Comparison of ENCODE assay signal across 20 cellular contexts in genomic region chr21:45383615-45384201, GRCh38. TPM values are rescaled to one million over a fixed set of nuclear protein-coding genes. Genes with fewer than 3 reads are reported as not detected.
DNase-seq lines count a peak whose midpoint lies in the region; ATAC-seq and TF ChIP-seq lines count a peak whose summit lies in the region.
"Had no signal": no experiment of that assay in that cellular context is flagged by ENCODE, and none has a peak within 500 bp of the region (broad histone marks: within the 10 kb centered on the region; RNA-seq: fewer than 3 reads in every experiment).

No MANE protein-coding gene starts in this region.

- H2AFZ ChIP-seq in IMR-90 (replicated peaks; ENCODE audit: low read length, poor library complexity) (no peak overlapping the region), neural progenitor cell (replicated peaks) (peak overlapping the region; percentile 72)

- H3F3A ChIP-seq in neural progenitor cell (ENCODE audit: low read depth), result peaks cover 17% of the 10 kb centered on the region

- no peak for TF ChIP-seq RAD21 in IMR-90 (IDR thresholded peaks at IDR 0.05; ENCODE audit: low read length)

- H2BK5ac ChIP-seq in IMR-90 (ENCODE audit: low read depth, low read length, poor library complexity, severe bottlenecking), result no peak overlapping the region

- in situ Hi-C loops in IMR-90 (cut with MboI; ENCODE audit: low sequenced_read_pairs), result loop anchor here (10.0 kb wide), 1 partner anchor 59 kb away; no protein-coding TSS in a partner anchor

- no peak for TF ChIP-seq POLR2A in IMR-90 (IDR thresholded peaks at IDR 0.05; ENCODE audit: low read depth, low read length)
- no peak for TF ChIP-seq POLR2A in esophagus squamous epithelium (IDR thresholded peaks at IDR 0.05)

- H3K27ac Mint-ChIP-seq in neural progenitor cell, result no peak overlapping the region
- H3K27ac Mint-ChIP-seq: activated naive CD8-positive, alpha-beta T cell; CD4-positive, alpha-beta T cell; effector memory CD8-positive, alpha-beta T cell had no signal

- H4K20me1 ChIP-seq in BLaER1, result no peaks in the 10 kb centered on the region
- H4K20me1 ChIP-seq in IMR-90 (ENCODE audit: insufficient read depth, low read length), result no peaks in the 10 kb centered on the region
- H4K20me1 ChIP-seq in neural progenitor cell (ENCODE audit: low read depth), result peaks cover under 1% of the 10 kb centered on the region

- H3K27ac ChIP-seq in BLaER1, result no peak overlapping the region
- H3K27ac ChIP-seq in IMR-90 (ENCODE audit: insufficient read depth, low read length), result no peak overlapping the region
- no peak overlapping the region for H3K27ac ChIP-seq in right cardiac atrium (ENCODE audit: low read length)
- no peak overlapping the region for H3K27ac ChIP-seq in neural progenitor cell
- H3K27ac ChIP-seq in esophagus squamous epithelium, result no peak overlapping the region
- H3K27ac ChIP-seq: RWPE1 had no signal

- no peak overlapping the region for H4K8ac ChIP-seq in IMR-90 (ENCODE audit: low read depth in 2 of 2, low read length in 2 of 2)

- H3K27me3 ChIP-seq in BLaER1 (peaks cover 12% of the 10 kb centered on the region; the same call in 1 of the 2 replicates), IMR-90 (ENCODE audit: control insufficient read depth, insufficient read depth, low read length) (no peaks in the 10 kb centered on the region), right cardiac atrium (ENCODE audit: control insufficient read depth, insufficient read depth) (no peaks in the 10 kb centered on the region), neural progenitor cell (no peaks in the 10 kb centered on the region), esophagus squamous epithelium (peaks cover 0 to 57% (median 0%) of the 10 kb centered on the region in 4 donors)

- no peak overlapping the region for H4K91ac ChIP-seq in IMR-90 (ENCODE audit: insufficient read depth, low read depth, low read length)

- WGBS in IMR-90 (ENCODE audit: extremely low coverage in 2 of 2, insufficient read length in 1 of 2), 2 experiments, result 82% methylated on average over 18 of the region's 26 CpGs; no CpG with 5 or more reads in 1 of the 2 experiments
- WGBS in right cardiac atrium, result 79% methylated on average over 26 of the region's 26 CpGs
- WGBS in esophagus squamous epithelium, 2 donors, result 40 to 61% methylated on average over 1 to 13 of the region's 26 CpGs

- no peak overlapping the region for H3K23ac ChIP-seq in IMR-90 (ENCODE audit: low read depth, low read length)

- H3K14ac ChIP-seq in IMR-90 (replicated peaks; ENCODE audit: low read depth, low read length), result no peak overlapping the region

- H2AK5ac ChIP-seq in IMR-90 (ENCODE audit: low read depth, low read length), result peak overlapping the region; percentile 26; the same call in 1 of the 2 replicates

- peaks cover 4% of the 10 kb centered on the region for H3K9me3 Mint-ChIP-seq in neural progenitor cell
- H3K9me3 Mint-ChIP-seq: CD4-positive, alpha-beta T cell; effector memory CD8-positive, alpha-beta T cell had no signal

- dilution Hi-C loops in IMR-90 (cut with HindIII; ENCODE audit: low sequenced_read_pairs, unreplicated experiment), result no loop called here

- intact Hi-C loops in IMR-90 (cut with micrococcal nuclease) (no loop called here), right cardiac atrium (cut with DNase I) (loop anchor here in 1 of 4 donors (10.0 kb wide), 1 partner anchor 51 kb away; no protein-coding TSS in a partner anchor), esophagus squamous epithelium (cut with DNase I) (no loop called here)

- no peaks in the 10 kb centered on the region for H3K36me3 Mint-ChIP-seq in neural progenitor cell
- H3K36me3 Mint-ChIP-seq: activated naive CD8-positive, alpha-beta T cell had no signal

- peaks cover 23% of the 10 kb centered on the region for H3K4me1 Mint-ChIP-seq in neural progenitor cell

- no peak overlapping the region for H3K18ac ChIP-seq in IMR-90 (ENCODE audit: low read depth, low read length)

- no peak overlapping the region for H3K4ac ChIP-seq in IMR-90 (ENCODE audit: low read depth, low read length)

- H3K9me3 ChIP-seq in BLaER1 (no peaks in the 10 kb centered on the region), IMR-90 (ENCODE audit: control insufficient read depth, insufficient read depth, low read length) (no peaks in the 10 kb centered on the region), right cardiac atrium (ENCODE audit: control insufficient read depth, low read length) (no peaks in the 10 kb centered on the region), neural progenitor cell (ENCODE audit: low read depth) (no peaks in the 10 kb centered on the region), esophagus squamous epithelium (no peaks in the 10 kb centered on the region)

- H2BK120ac ChIP-seq in IMR-90 (ENCODE audit: low read depth, low read length), result no peak overlapping the region

- no peak overlapping the region for H4K5ac ChIP-seq in IMR-90 (ENCODE audit: low read depth, low read length)

- peaks cover 0 to 6% of the 10 kb centered on the region in 2 experiments; a peak in 2 of 4 replicates for H3K79me1 ChIP-seq in IMR-90 (ENCODE audit: low read depth in 1 of 2, low read length in 2 of 2)

- H3K27me3 Mint-ChIP-seq in neural progenitor cell (ENCODE audit: insufficient read depth, low read depth), result peaks cover 17% of the 10 kb centered on the region

- H3K79me2 ChIP-seq in neural progenitor cell (ENCODE audit: low read depth), result no peaks in the 10 kb centered on the region

- peaks cover 30% of the 10 kb centered on the region for H3K9me1 ChIP-seq in IMR-90 (ENCODE audit: insufficient read depth, low read length)

- no peak for TF ChIP-seq CTCF in IMR-90 (conservative IDR thresholded peaks at IDR 0.05; ENCODE audit: low read depth, low read length)
- no peak for TF ChIP-seq CTCF in neural progenitor cell (IDR thresholded peaks at IDR 0.05)
- TF ChIP-seq CTCF in esophagus squamous epithelium (IDR thresholded peaks at IDR 0.05), result peak in 1 of 6 experiments; percentile 18

- POLR2A ChIA-PET in IMR-90 (lab: Charles Lee; ENCODE audit: unreplicated experiment), result no interaction called here

- H2AK9ac ChIP-seq in IMR-90 (replicated peaks; ENCODE audit: low read depth, low read length, poor library complexity), result peak overlapping the region; percentile 37

- no peak for ATAC-seq in IMR-90 (ENCODE audit: low read depth)
- ATAC-seq in right cardiac atrium, result no peak
- ATAC-seq: effector memory CD8-positive, alpha-beta T cell had no signal

- no peaks in the 10 kb centered on the region for H3K36me3 ChIP-seq in BLaER1
- H3K36me3 ChIP-seq in IMR-90 (ENCODE audit: control insufficient read depth, insufficient read depth, low read length), result no peaks in the 10 kb centered on the region
- H3K36me3 ChIP-seq in neural progenitor cell, result no peaks in the 10 kb centered on the region
- no peaks in the 10 kb centered on the region for H3K36me3 ChIP-seq in esophagus squamous epithelium

- CTCF ChIA-PET in IMR-90 (lab: Yijun Ruan, JAX), result no interaction called here

- peak overlapping the region; percentile 72 for H3K4me2 ChIP-seq in BLaER1
- H3K4me2 ChIP-seq in IMR-90 (ENCODE audit: low read depth, low read length), result no peak overlapping the region
- H3K4me2 ChIP-seq in neural progenitor cell, result no peak overlapping the region

- H3K4me3 Mint-ChIP-seq in neural progenitor cell, result no peak overlapping the region
- H3K4me3 Mint-ChIP-seq: activated naive CD8-positive, alpha-beta T cell; CD4-positive, alpha-beta T cell; effector memory CD8-positive, alpha-beta T cell had no signal

- H3K4me3 ChIP-seq in BLaER1 (no peak overlapping the region), IMR-90 (ENCODE audit: insufficient read depth, low read depth, low read length) (no peak overlapping the region), right cardiac atrium (ENCODE audit: low read length) (no peak overlapping the region), neural progenitor cell (no peak overlapping the region), esophagus squamous epithelium (no peak overlapping the region)

- no TSS peak for BruUV-seq in IMR-90 (replicated peaks; lab: Mats Ljungman, UMichigan)

- DNase-seq in IMR-90 (no peak), right cardiac atrium (peak; percentile 4 to 52 (median 31)), neural progenitor cell (ENCODE audit: low spot score) (no peak), esophagus squamous epithelium (lab: John Stamatoyannopoulos, UW) (no peak), COR-L47 (lab: John Stamatoyannopoulos, UW) (no peak), NCI-H128 (lab: John Stamatoyannopoulos, UW; ENCODE audit: unreplicated experiment) (no peak)
- DNase-seq in stimulated activated CD4-positive, alpha-beta T cell treated with anti-CD3 and anti-CD28 coated beads, Interleukin-12 subunit alpha, Interleukin-12 subunit beta, amount 100 ng/mL, for 4 hours, result no peak
- DNase-seq: activated CD8-positive, alpha-beta memory T cell treated with anti-CD3 and anti-CD28 coated beads for 24 hours; activated T-cell treated with anti-CD3 and anti-CD28 coated beads, Interleukin-2, amount 50 U/mL, for 48 hours; CD4-positive, alpha-beta T cell; effector memory CD8-positive, alpha-beta T cell; HCEC 1CT; NCI-H1092; NCI-H2081; NCI-H510A treated with DMSO at 0.1 percent for 48 hours; stimulated activated naive CD4-positive, alpha-beta T cell; T1000 had no signal

- H3K4me1 ChIP-seq in BLaER1 (peaks cover 38% of the 10 kb centered on the region), IMR-90 (ENCODE audit: control insufficient read depth, insufficient read depth, low read length) (peaks cover 19% of the 10 kb centered on the region), right cardiac atrium (ENCODE audit: control insufficient read depth, insufficient read depth, low read length) (no peaks in the 10 kb centered on the region), neural progenitor cell (peaks cover 15% of the 10 kb centered on the region), esophagus squamous epithelium (peaks cover 7 to 22% (median 12%) of the 10 kb centered on the region in 3 donors)

- H2BK15ac ChIP-seq in IMR-90 (ENCODE audit: low read depth, low read length), result no peak overlapping the region

- H2BK20ac ChIP-seq in IMR-90 (ENCODE audit: low read depth, low read length), result no peak overlapping the region

- H3K56ac ChIP-seq in IMR-90 (ENCODE audit: extremely low read depth, insufficient read depth, low read length), result no peak overlapping the region

- H3K9ac ChIP-seq in BLaER1 (no peak overlapping the region), IMR-90 (ENCODE audit: low read depth, low read length) (no peak overlapping the region), neural progenitor cell (no peak overlapping the region)

TF ChIP-seq in IMR-90, 13 proteins besides CTCF, POLR2A, EP300 and RAD21 (continues in another document):
- no peak for TF ChIP-seq FOS (IDR thresholded peaks at IDR 0.05; ENCODE audit: low read depth, low read length)
- TF ChIP-seq MXI1 (IDR thresholded peaks at IDR 0.05; ENCODE audit: borderline replicate concordance, low read depth, low read length), result no peak
- no peak for TF ChIP-seq RFX5 (IDR thresholded peaks at IDR 0.05; ENCODE audit: low read depth, low read length)
- no peak for TF ChIP-seq CHD1 (IDR thresholded peaks at IDR 0.05; ENCODE audit: low read depth, low read length)

RNA-seq across cellular contexts. Expression of gene COL18A1, which starts 21.3 kb away (rescaled TPM):
- total RNA-seq in IMR-90 (2012; rRNA removed) (4.3 and 6.7 TPM in 2 replicates), right cardiac atrium (100 to 1,000 TPM in 1 of 4 donors, 10 to 100 TPM in 3; 63.5 to 134 (median 84.6) TPM), neural progenitor cell (ENCODE audit: low replicate concordance) (52.6 and 291 TPM in 2 replicates), esophagus squamous epithelium (10 to 100 TPM; 38.9 to 69.0 (median 52.5) TPM)
- polyA plus RNA-seq in IMR-90 (2012; rRNA removed) (46.7 and 52.6 TPM in 2 replicates), right cardiac atrium (52.3 TPM)
- 66.0 and 124 TPM in 2 replicates for polyA plus RNA-seq in IMR-90 (2012; cell fraction: cytosol; rRNA removed)
- 136 and 394 TPM in 2 replicates for polyA plus RNA-seq in IMR-90 (2012; cell fraction: nucleus; rRNA removed; ENCODE audit: low replicate concordance)

Comparison
In these comparisons a context has a peak if more than half of its experiments do, and no peak if none do; other contexts are left out.
1. DNase-seq: peak in right cardiac atrium (3 of 3); none in IMR-90 (single experiment), neural progenitor cell (single experiment), esophagus squamous epithelium (single experiment), stimulated activated CD4-positive, alpha-beta T cell treated with anti-CD3 and anti-CD28 coated beads, Interleukin-12 subunit alpha, Interleukin-12 subunit beta, amount 100 ng/mL, for 4 hours (single experiment), COR-L47 (single experiment) and NCI-H128 (single experiment).